ENCODE assay signal across 8 cellular contexts in the genomic region with DNA sequence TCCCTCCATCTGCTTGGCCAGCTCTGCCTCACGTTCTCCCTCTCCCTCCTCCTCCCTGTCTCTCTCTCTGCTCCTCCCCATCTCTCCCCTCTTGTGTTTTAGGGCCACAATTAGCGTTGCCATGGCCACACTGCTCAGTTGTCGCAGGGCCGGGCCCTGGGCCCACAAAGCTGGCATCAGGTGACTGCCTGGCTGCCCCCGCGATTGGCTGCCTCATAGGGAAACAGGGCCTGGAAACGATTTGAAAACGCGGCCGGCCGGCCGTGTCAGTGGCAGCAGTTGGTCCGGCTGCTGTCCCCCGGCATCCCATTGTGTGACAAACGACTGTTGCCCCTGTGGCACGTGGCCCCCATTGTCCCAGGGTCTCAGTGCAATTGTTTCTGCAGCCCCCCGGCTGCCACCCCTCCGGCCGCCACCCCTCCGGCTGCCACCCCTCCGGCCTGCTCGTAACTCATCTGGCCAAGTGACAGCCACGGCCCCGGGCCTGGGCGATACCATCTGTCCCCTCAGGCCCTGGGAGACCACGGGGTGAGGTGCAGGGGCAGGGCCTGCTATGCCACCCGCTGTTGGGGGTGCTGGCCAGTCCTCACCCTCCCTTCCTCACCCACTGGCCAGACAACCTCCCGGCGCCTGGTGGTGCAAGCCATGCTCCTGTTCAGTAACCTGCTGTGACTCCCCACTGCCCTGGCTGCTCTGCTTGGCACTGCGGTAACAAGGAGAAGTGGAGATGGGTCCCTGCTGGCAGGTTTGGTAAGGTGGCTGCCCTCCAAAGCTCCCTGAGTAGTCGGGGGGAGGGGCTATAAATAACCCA. TPM values are rescaled to one million over a fixed set of nuclear protein-coding genes. Genes with fewer than 3 reads are reported as not detected.
DNase-seq lines count a peak whose midpoint lies in the region; ATAC-seq and TF ChIP-seq lines count a peak whose summit lies in the region.

No MANE protein-coding gene starts in this region.

- H3K9me3 Mint-ChIP-seq in activated naive CD4-positive, alpha-beta T cell treated with anti-CD3 and anti-CD28 coated beads, Interleukin-2, amount 10 ng/mL, durations not matched to agents 7 days and 5 days, result no peaks in the 10 kb centered on the region

- TF ChIP-seq CTCF in prostate gland (IDR thresholded peaks at IDR 0.05), result no peak

- TF ChIP-seq POLR2A in prostate gland (IDR thresholded peaks at IDR 0.05), result no peak

- no peak overlapping the region for H3K4me3 Mint-ChIP-seq in activated naive CD4-positive, alpha-beta T cell treated with anti-CD3 and anti-CD28 coated beads, Interleukin-2, amount 10 ng/mL, durations not matched to agents 7 days and 5 days

- CTCF ChIA-PET in activated naive CD4-positive, alpha-beta T cell treated with anti-CD3 and anti-CD28 coated beads, Interleukin-2, amount 10 ng/mL, durations not matched to agents 7 days and 5 days (lab: Charles Lee), result interaction anchor here (0.9 kb wide), 1 partner anchor 83 kb away, joined by 3 read pairs; no protein-coding TSS in a partner anchor

- H3K4me1 Mint-ChIP-seq in activated naive CD4-positive, alpha-beta T cell treated with anti-CD3 and anti-CD28 coated beads, Interleukin-2, amount 10 ng/mL, durations not matched to agents 7 days and 5 days, result no peaks in the 10 kb centered on the region

- peak overlapping the region in 1 of 2 donors; percentile 6 for H3K4me3 ChIP-seq in prostate gland

- no peaks in the 10 kb centered on the region for H3K36me3 ChIP-seq in prostate gland

- H3K36me3 Mint-ChIP-seq in activated naive CD4-positive, alpha-beta T cell treated with anti-CD3 and anti-CD28 coated beads, Interleukin-2, amount 10 ng/mL, durations not matched to agents 7 days and 5 days, result no peaks in the 10 kb centered on the region

- 4% methylated on average over 31 of the region's 31 CpGs for WGBS in prostate gland

- ATAC-seq in left cardiac atrium (peak; percentile 82 to 86), GM21423 (IDR thresholded peaks at IDR 0.05; ENCODE audit: unreplicated experiment) (no peak), GM18858 (IDR thresholded peaks at IDR 0.05; ENCODE audit: unreplicated experiment) (no peak), GM19397 (IDR thresholded peaks at IDR 0.05; ENCODE audit: unreplicated experiment) (no peak)

- intact Hi-C loops in left cardiac atrium (cut with DNase I), result no loop called here
- intact Hi-C loops in prostate gland (cut with DNase I), result no loop called here

- peaks cover 56% of the 10 kb centered on the region for H3K27me3 Mint-ChIP-seq in activated naive CD4-positive, alpha-beta T cell treated with anti-CD3 and anti-CD28 coated beads, Interleukin-2, amount 10 ng/mL, durations not matched to agents 7 days and 5 days

- no peaks in the 10 kb centered on the region for H3K27me3 ChIP-seq in prostate gland (replicated peaks; ENCODE audit: insufficient read depth)

- H3K27ac ChIP-seq in prostate gland, result peak overlapping the region in 1 of 2 donors; percentile 18

- no peaks in the 10 kb centered on the region for H3K9me3 ChIP-seq in prostate gland

- DNase-seq in LHCN-M2 (ENCODE audit: low read depth) (peak; percentile 48), SK-N-DZ (ENCODE audit: low spot score) (peak; percentile 86), left cardiac atrium (peak; percentile 73), prostate gland (ENCODE audit: low spot score) (peak; percentile 26)
- DNase-seq in activated naive CD4-positive, alpha-beta T cell treated with anti-CD3 and anti-CD28 coated beads, Interleukin-2, amount 10 ng/mL, durations not matched to agents 7 days and 5 days, result no peak

- no peaks in the 10 kb centered on the region for H3K4me1 ChIP-seq in prostate gland (replicated peaks)

- H3K27ac Mint-ChIP-seq in activated naive CD4-positive, alpha-beta T cell treated with anti-CD3 and anti-CD28 coated beads, Interleukin-2, amount 10 ng/mL, durations not matched to agents 7 days and 5 days, result no peak overlapping the region

RNA-seq across cellular contexts. Expression of gene FOXN4, which starts 17.3 kb away (rescaled TPM):
- total RNA-seq in LHCN-M2 (2014; rRNA removed) (not detected in 2 replicates), left cardiac atrium (not detected), prostate gland (1 to 10 TPM in 1 of 2 donors, under 1 TPM in 1; 0.27 to 4.8 TPM)
- not detected for polyA plus RNA-seq in LHCN-M2 (2012)
- 2.2 and 2.6 TPM in 2 replicates for polyA plus RNA-seq in SK-N-DZ (2014; cell fraction: cytosol; rRNA removed)
- 6.3 and 14.1 TPM in 2 replicates for polyA plus RNA-seq in SK-N-DZ (2014; cell fraction: nucleus; rRNA removed)

RNA-seq across cellular contexts. Expression of gene MYO1H, which starts 56.0 kb away (rescaled TPM):
- total RNA-seq in LHCN-M2 (2014; rRNA removed) (not detected in 2 replicates), left cardiac atrium (1 to 10 TPM in 1 of 2 donors, under 1 TPM in 1; 0.91 to 2.0 TPM), prostate gland (1 to 10 TPM in 1 of 2 donors, not detected in 1; 1.2 TPM)
- polyA plus RNA-seq in LHCN-M2 (2012), result not detected
- polyA plus RNA-seq in SK-N-DZ (2014; cell fraction: cytosol; rRNA removed), result not detected in 2 replicates
- 0.35 TPM in 1 of 2 replicates, not detected in the other for polyA plus RNA-seq in SK-N-DZ (2014; cell fraction: nucleus; rRNA removed)

Comparison
In these comparisons a context has a peak if more than half of its experiments do, and no peak if none do; other contexts are left out.
1. ATAC-seq: peak in left cardiac atrium (2 of 2); none in GM21423 (single experiment), GM18858 (single experiment) and GM19397 (single experiment).